9 cellular contexts compared by ENCODE assay signal in genomic region chr19:17860993-17861360, GRCh38. TPM values are rescaled to one million over a fixed set of nuclear protein-coding genes. Genes with fewer than 3 reads are reported as not detected.
DNase-seq lines count a peak whose midpoint lies in the region; ATAC-seq, FAIRE-seq and TF ChIP-seq lines count a peak whose summit lies in the region.
"Had no signal": no experiment of that assay in that cellular context is flagged by ENCODE, and none has a peak within 500 bp of the region (broad histone marks: within the 10 kb centered on the region; RNA-seq: fewer than 3 reads in every experiment).

No MANE protein-coding gene starts in this region.

- H3K27me3 Mint-ChIP-seq in activated CD4-positive, alpha-beta T cell treated with anti-CD3 and anti-CD28 coated beads for 36 hours = no peaks in the 10 kb centered on the region

- no peak for DNase-seq in activated CD4-positive, alpha-beta T cell treated with anti-CD3 and anti-CD28 coated beads for 36 hours
- no peak for DNase-seq in activated CD4-positive, alpha-beta T cell treated with anti-CD3 and anti-CD28 coated beads for 48 hours
- DNase-seq in activated naive CD4-positive, alpha-beta T cell treated with anti-CD3 and anti-CD28 coated beads, Interleukin-2, amount 50 U/mL, for 72 hours (ENCODE audit: low spot score in 2 of 2) = no peak
- DNase-seq in keratinocyte (ENCODE audit: low read depth, low spot score) (no peak), testis (no peak), COLO668 (lab: John Stamatoyannopoulos, UW; ENCODE audit: unreplicated experiment) (no peak), GM12891 (ENCODE audit: insufficient read length, low spot score) (no peak)

- peaks cover 14% of the 10 kb centered on the region for H3K4me1 ChIP-seq in keratinocyte (ENCODE audit: control insufficient read depth, extremely low read depth, insufficient read depth, low read length)
- H3K4me1 ChIP-seq in testis = peaks cover 18% of the 10 kb centered on the region

- POLR2A ChIA-PET in activated CD4-positive, alpha-beta T cell treated with anti-CD3 and anti-CD28 coated beads for 36 hours (lab: Charles Lee) = interaction anchor here (1.1 to 2.0 kb wide), 3 partner anchors 10 to 13 kb away, joined by 6 to 17 read pairs (median 7); partner anchors contain the start of genes JAK3 and SLC5A5

- H3K4me3 Mint-ChIP-seq in activated CD4-positive, alpha-beta T cell treated with anti-CD3 and anti-CD28 coated beads for 36 hours = peak overlapping the region; percentile 97

- H3K4me1 Mint-ChIP-seq in activated CD4-positive, alpha-beta T cell treated with anti-CD3 and anti-CD28 coated beads for 36 hours = peaks cover 31% of the 10 kb centered on the region

- CTCF ChIA-PET in activated CD4-positive, alpha-beta T cell treated with anti-CD3 and anti-CD28 coated beads for 36 hours (lab: Charles Lee) = interaction anchor here (0.5 to 6.9 kb wide), 4 partner anchors 10 to 737 kb away, joined by 4 to 102 read pairs (median 10); partner anchors contain the start of genes CCDC124, JAK3 and SLC5A5

- no peaks in the 10 kb centered on the region for H3K9me3 Mint-ChIP-seq in activated CD4-positive, alpha-beta T cell treated with anti-CD3 and anti-CD28 coated beads for 36 hours (ENCODE audit: low read depth)
- no peaks in the 10 kb centered on the region for H3K9me3 Mint-ChIP-seq in activated naive CD4-positive, alpha-beta T cell treated with anti-CD3 and anti-CD28 coated beads, Interleukin-2, amount 50 U/mL, for 72 hours

- dilution Hi-C loops in keratinocyte (cut with MboI; ENCODE audit: extremely low pct_ligation_motif_present, low sequenced_read_pairs) = no loop called here

- peak overlapping the region; percentile 98 for H3K27ac Mint-ChIP-seq in activated CD4-positive, alpha-beta T cell treated with anti-CD3 and anti-CD28 coated beads for 36 hours
- peak overlapping the region; percentile 94 to 97 for H3K27ac Mint-ChIP-seq in activated naive CD4-positive, alpha-beta T cell treated with anti-CD3 and anti-CD28 coated beads, Interleukin-2, amount 50 U/mL, for 72 hours

- H3K36me3 Mint-ChIP-seq in activated CD4-positive, alpha-beta T cell treated with anti-CD3 and anti-CD28 coated beads for 36 hours (ENCODE audit: low read depth) = peaks cover 56% of the 10 kb centered on the region
- H3K36me3 Mint-ChIP-seq in activated naive CD4-positive, alpha-beta T cell treated with anti-CD3 and anti-CD28 coated beads, Interleukin-2, amount 50 U/mL, for 72 hours = peaks cover 40 to 43% of the 10 kb centered on the region in 2 donors

- H3K4me3 ChIP-seq in keratinocyte (ENCODE audit: control insufficient read depth in 2 of 3, extremely low read depth in 1 of 3, insufficient read depth in 2 of 3, low read depth in 1 of 3, low read length in 3 of 3) (peak overlapping the region; percentile 89 to 100 (median 99)), testis (peak overlapping the region; percentile 79 to 95)

- 39 to 44% methylated on average over 6 to 7 of the region's 7 CpGs for WGBS in testis, 2 donors

- H3K27ac ChIP-seq in keratinocyte (ENCODE audit: control insufficient read depth, insufficient read depth, low read length) (peak overlapping the region; percentile 93), testis (peak overlapping the region in 1 of 2 donors; percentile 85)

- H3K36me3 ChIP-seq in keratinocyte (ENCODE audit: control insufficient read depth in 2 of 2, extremely low read depth in 1 of 2, insufficient read depth in 2 of 2, low read length in 2 of 2) (peaks cover 34 to 43% of the 10 kb centered on the region in 2 experiments), testis (ENCODE audit: low read depth, missing control alignments) (no peaks in the 10 kb centered on the region)

- FAIRE-seq in keratinocyte (lab: Jason Lieb, UNC) (no peak), GM12891 (lab: Jason Lieb, UNC) (no peak)

- H3K9me1 ChIP-seq in keratinocyte (ENCODE audit: control insufficient read depth, extremely low read depth, insufficient read depth, low read length) = no peaks in the 10 kb centered on the region

- TF ChIP-seq CTCF in keratinocyte (optimal IDR thresholded peaks at IDR 0.05 in 1 of 3, IDR thresholded peaks at IDR 0.05 in 1 of 3, conservative IDR thresholded peaks at IDR 0.05 in 1 of 3; ENCODE audit: extremely low read depth in 1 of 3, insufficient read depth in 2 of 3, low read length in 3 of 3) (no peak), testis (IDR thresholded peaks at IDR 0.05) (no peak)

- intact Hi-C loops in activated CD4-positive, alpha-beta T cell treated with anti-CD3 and anti-CD28 coated beads for 36 hours (cut with DNase I, micrococcal nuclease) = no loop called here
- intact Hi-C loops in testis (cut with DNase I; ENCODE audit: low total_unique reads) = no loop called here

- no peaks in the 10 kb centered on the region for H3K9me3 ChIP-seq in keratinocyte (ENCODE audit: control insufficient read depth, low read depth, low read length)
- H3K9me3 ChIP-seq in testis = no peaks in the 10 kb centered on the region

- H3K27me3 ChIP-seq in keratinocyte (ENCODE audit: control insufficient read depth, extremely low read depth, insufficient read depth, low read length) (no peaks in the 10 kb centered on the region), testis (no peaks in the 10 kb centered on the region)

- H3K79me2 ChIP-seq in keratinocyte (ENCODE audit: control insufficient read depth, insufficient read depth, low read length) = peaks cover 33% of the 10 kb centered on the region

- peak overlapping the region; percentile 100 for H3K9ac ChIP-seq in keratinocyte (ENCODE audit: control insufficient read depth, extremely low read depth, insufficient read depth, low read length)

- TF ChIP-seq POLR2A in testis (IDR thresholded peaks at IDR 0.05) = no peak
- TF ChIP-seq POLR2A in GM12891 (IDR thresholded peaks at IDR 0.05; ENCODE audit: low read depth, low read length) = no peak

- H4K20me1 ChIP-seq in keratinocyte (ENCODE audit: control insufficient read depth, extremely low read depth, insufficient read depth, low read length) = peaks cover 27% of the 10 kb centered on the region

- no peak overlapping the region for H2AFZ ChIP-seq in keratinocyte (ENCODE audit: control insufficient read depth, low read length)

- no peak for ATAC-seq in activated CD4-positive, alpha-beta T cell treated with anti-CD3 and anti-CD28 coated beads for 36 hours
- ATAC-seq in activated naive CD4-positive, alpha-beta T cell treated with anti-CD3 and anti-CD28 coated beads, Interleukin-2, amount 50 U/mL, for 72 hours = no peak
- no peak for ATAC-seq in HG03108 (IDR thresholded peaks at IDR 0.05; ENCODE audit: unreplicated experiment)

- H3K4me2 ChIP-seq in keratinocyte (ENCODE audit: control insufficient read depth, extremely low read depth, insufficient read depth, low read depth, low read length) = peak overlapping the region; percentile 88

RNA-seq across cellular contexts. Expression of gene RPL18A, which starts 1.3 kb away (rescaled TPM):
- total RNA-seq in activated CD4-positive, alpha-beta T cell treated with anti-CD3 and anti-CD28 coated beads for 36 hours = 1,000 to 10,000 TPM; 3,109 to 3,329 TPM
- 1,000 to 10,000 TPM; 3,079 to 3,707 TPM for total RNA-seq in activated naive CD4-positive, alpha-beta T cell treated with anti-CD3 and anti-CD28 coated beads, Interleukin-2, amount 50 U/mL, for 72 hours
- polyA plus RNA-seq in keratinocyte (1,044 to 1,469 TPM (median 1,312 TPM) in 3 replicates), testis (ENCODE audit: insufficient read depth, low read depth, low replicate concordance) (828 TPM)
- 287 TPM for polyA plus RNA-seq in keratinocyte (2011; ENCODE audit: low read depth)
- polyA plus RNA-seq in keratinocyte (2011; cell fraction: cytosol; rRNA removed) = 1,056 and 2,301 TPM in 2 replicates
- 294 and 383 TPM in 2 replicates for polyA plus RNA-seq in keratinocyte (2011; cell fraction: nucleus; rRNA removed)
- polyA plus RNA-seq in keratinocyte (2012; ENCODE audit: low replicate concordance) = 2,077 and 3,022 TPM in 2 replicates
- polyA minus RNA-seq in keratinocyte = 307 to 740 TPM (median 469 TPM) in 3 replicates
- 2,199 TPM for polyA minus RNA-seq in keratinocyte (2011; cell fraction: cytosol; rRNA and poly(A)+ RNA removed)
- polyA minus RNA-seq in keratinocyte (2011; cell fraction: nucleus; rRNA and poly(A)+ RNA removed) = 167 and 172 TPM in 2 replicates
- 1,000 to 10,000 TPM in 1 of 2 donors, 100 to 1,000 TPM in 1; 551 to 1,098 TPM for total RNA-seq in testis
- polyA plus RNA-seq in GM12891 (2012; ENCODE audit: low read depth, missing spikeins) = 5,111 TPM

RNA-seq across cellular contexts. Expression of gene SLC5A5, which starts 10.8 kb away (rescaled TPM):
- 1 to 10 TPM; 1.0 to 1.3 TPM for total RNA-seq in activated CD4-positive, alpha-beta T cell treated with anti-CD3 and anti-CD28 coated beads for 36 hours
- 1 to 10 TPM; 1.5 to 2.0 TPM for total RNA-seq in activated naive CD4-positive, alpha-beta T cell treated with anti-CD3 and anti-CD28 coated beads, Interleukin-2, amount 50 U/mL, for 72 hours
- polyA plus RNA-seq in keratinocyte (not detected in 3 replicates), testis (ENCODE audit: insufficient read depth, low read depth, low replicate concordance) (1.1 TPM)
- polyA plus RNA-seq in keratinocyte (2011; ENCODE audit: low read depth) = not detected
- polyA plus RNA-seq in keratinocyte (2011; cell fraction: cytosol; rRNA removed) = not detected in 2 replicates
- not detected in 2 replicates for polyA plus RNA-seq in keratinocyte (2011; cell fraction: nucleus; rRNA removed)
- 0.08 TPM in 1 of 2 replicates, not detected in the other for polyA plus RNA-seq in keratinocyte (2012; ENCODE audit: low replicate concordance)
- polyA minus RNA-seq in keratinocyte = not detected in 3 replicates
- polyA minus RNA-seq in keratinocyte (2011; cell fraction: cytosol; rRNA and poly(A)+ RNA removed) = not detected
- polyA minus RNA-seq in keratinocyte (2011; cell fraction: nucleus; rRNA and poly(A)+ RNA removed) = not detected in 2 replicates
- total RNA-seq in testis = 1 to 10 TPM in 1 of 2 donors, under 1 TPM in 1; 0.79 to 1.4 TPM
- 0.14 TPM for polyA plus RNA-seq in GM12891 (2012; ENCODE audit: low read depth, missing spikeins)

RNA-seq across cellular contexts. Expression of gene JAK3, which starts 13.2 kb away (rescaled TPM):
- 100 to 1,000 TPM; 174 to 180 TPM for total RNA-seq in activated CD4-positive, alpha-beta T cell treated with anti-CD3 and anti-CD28 coated beads for 36 hours
- total RNA-seq in activated naive CD4-positive, alpha-beta T cell treated with anti-CD3 and anti-CD28 coated beads, Interleukin-2, amount 50 U/mL, for 72 hours = 100 to 1,000 TPM; 204 to 237 TPM
- polyA plus RNA-seq in keratinocyte (0.37 to 0.59 TPM (median 0.50 TPM) in 3 replicates), testis (ENCODE audit: insufficient read depth, low read depth, low replicate concordance) (3.5 TPM)
- 0.22 TPM for polyA plus RNA-seq in keratinocyte (2011; ENCODE audit: low read depth)
- polyA plus RNA-seq in keratinocyte (2011; cell fraction: cytosol; rRNA removed) = 0.51 and 0.55 TPM in 2 replicates
- 0.65 and 1.1 TPM in 2 replicates for polyA plus RNA-seq in keratinocyte (2011; cell fraction: nucleus; rRNA removed)
- 0.28 and 0.58 TPM in 2 replicates for polyA plus RNA-seq in keratinocyte (2012; ENCODE audit: low replicate concordance)
- 0.58 to 0.79 TPM (median 0.62 TPM) in 3 replicates for polyA minus RNA-seq in keratinocyte
- polyA minus RNA-seq in keratinocyte (2011; cell fraction: cytosol; rRNA and poly(A)+ RNA removed) = not detected
- polyA minus RNA-seq in keratinocyte (2011; cell fraction: nucleus; rRNA and poly(A)+ RNA removed) = 0.11 and 0.23 TPM in 2 replicates
- total RNA-seq in testis = 10 to 100 TPM in 1 of 2 donors, 1 to 10 TPM in 1; 5.0 to 10.5 TPM
- 19.1 TPM for polyA plus RNA-seq in GM12891 (2012; ENCODE audit: low read depth, missing spikeins)

RNA-seq across cellular contexts. Expression of gene INSL3, which starts 39.7 kb away (rescaled TPM):
- 1 to 10 TPM; 6.9 to 9.7 TPM for total RNA-seq in activated CD4-positive, alpha-beta T cell treated with anti-CD3 and anti-CD28 coated beads for 36 hours
- total RNA-seq in activated naive CD4-positive, alpha-beta T cell treated with anti-CD3 and anti-CD28 coated beads, Interleukin-2, amount 50 U/mL, for 72 hours = 10 to 100 TPM in 1 of 2 donors, 1 to 10 TPM in 1; 6.3 to 10.5 TPM
- polyA plus RNA-seq in keratinocyte (0.19 to 0.24 TPM in 2 of 3 replicates, not detected in the other), testis (ENCODE audit: insufficient read depth, low read depth, low replicate concordance) (1,477 TPM)
- not detected for polyA plus RNA-seq in keratinocyte (2011; ENCODE audit: low read depth)
- polyA plus RNA-seq in keratinocyte (2011; cell fraction: cytosol; rRNA removed) = 0.62 and 0.94 TPM in 2 replicates
- 0.42 TPM in 1 of 2 replicates, not detected in the other for polyA plus RNA-seq in keratinocyte (2011; cell fraction: nucleus; rRNA removed)
- 0.16 and 0.99 TPM in 2 replicates for polyA plus RNA-seq in keratinocyte (2012; ENCODE audit: low replicate concordance)
- polyA minus RNA-seq in keratinocyte = 0.51 to 1.5 TPM in 2 of 3 replicates, not detected in the other
- polyA minus RNA-seq in keratinocyte (2011; cell fraction: cytosol; rRNA and poly(A)+ RNA removed) = not detected
- not detected in 2 replicates for polyA minus RNA-seq in keratinocyte (2011; cell fraction: nucleus; rRNA and poly(A)+ RNA removed)
- total RNA-seq in testis = 100 to 1,000 TPM in 1 of 2 donors, 10 to 100 TPM in 1; 39.0 to 183 TPM
- 3.8 TPM for polyA plus RNA-seq in GM12891 (2012; ENCODE audit: low read depth, missing spikeins)
- total RNA-seq: cerebellum had no signal

Comparison
In these comparisons a context has a peak if more than half of its experiments do, and no peak if none do; other contexts are left out.
1. RNA of gene JAK3, which starts 13.2 kb away (total RNA-seq): 204 to 237 TPM in activated naive CD4-positive, alpha-beta T cell treated with anti-CD3 and anti-CD28 coated beads, Interleukin-2, amount 50 U/mL, for 72 hours and 174 to 180 TPM in activated CD4-positive, alpha-beta T cell treated with anti-CD3 and anti-CD28 coated beads for 36 hours; 5.0 to 10.5 TPM in testis; every median in the first group is over 10 times any median in the second.